Comparison of ENCODE assay signal across 14 cellular contexts in genomic region chr19:21023901-21024300, GRCh38. TPM values are rescaled to one million over a fixed set of nuclear protein-coding genes. Genes with fewer than 3 reads are reported as not detected.
DNase-seq lines count a peak whose midpoint lies in the region; ATAC-seq and TF ChIP-seq lines count a peak whose summit lies in the region.
"Had no signal": no experiment of that assay in that cellular context is flagged by ENCODE, and none has a peak within 500 bp of the region (broad histone marks: within the 10 kb centered on the region; RNA-seq: fewer than 3 reads in every experiment).

No MANE protein-coding gene starts in this region.

- H3K27ac ChIP-seq in RWPE2 (ENCODE audit: poor library complexity, severe bottlenecking), result peak overlapping the region; percentile 80
- H3K27ac ChIP-seq in smooth muscle cell (ENCODE audit: low read depth), result peak overlapping the region; percentile 98
- no peak overlapping the region for H3K27ac ChIP-seq in spleen
- H3K27ac ChIP-seq: SK-N-MC had no signal

- no peak for TF ChIP-seq POLR2A in spleen (IDR thresholded peaks at IDR 0.05)

- CTCF ChIA-PET in HEK293T (lab: Yijun Ruan, JAX), result no interaction called here

- peak in 1 of 2 donors; percentile 3 for ATAC-seq in activated T-cell treated with anti-CD3 and anti-CD28 coated beads, Interleukin-2, amount 50 U/mL, for 4 hours
- peak; percentile 24; the same call in 2 of the 3 replicates for ATAC-seq in RWPE2 (ENCODE audit: low read depth)
- ATAC-seq: left ventricle myocardium superior had no signal

- H3K9me3 ChIP-seq in RWPE2 (ENCODE audit: severe bottlenecking) (no peaks in the 10 kb centered on the region), smooth muscle cell (replicated peaks; ENCODE audit: low read depth) (no peaks in the 10 kb centered on the region), spleen (no peaks in the 10 kb centered on the region)

- peaks cover 52% of the 10 kb centered on the region for H3K79me2 ChIP-seq in smooth muscle cell (ENCODE audit: low read depth)

- intact Hi-C loops in spleen (cut with DNase I; ENCODE audit: low total_unique reads), result no loop called here

- H3K4me1 ChIP-seq in RWPE2 (ENCODE audit: insufficient read depth, poor library complexity, severe bottlenecking), result peaks cover 22% of the 10 kb centered on the region
- peaks cover 22% of the 10 kb centered on the region for H3K4me1 ChIP-seq in smooth muscle cell (ENCODE audit: low read depth)
- peaks cover 5 to 81% (median 44%) of the 10 kb centered on the region in 6 donors for H3K4me1 ChIP-seq in spleen

- H3K27me3 ChIP-seq in RWPE2 (ENCODE audit: insufficient read depth, poor library complexity, severe bottlenecking) (no peaks in the 10 kb centered on the region), smooth muscle cell (ENCODE audit: low read depth) (no peaks in the 10 kb centered on the region), spleen (replicated peaks in 1 of 7) (no peaks in the 10 kb centered on the region)

- no peak for DNase-seq in activated T-cell treated with anti-CD3 and anti-CD28 coated beads, Interleukin-2, amount 50 U/mL, for 4 hours
- no peak for DNase-seq in activated T-cell treated with anti-CD3 and anti-CD28 coated beads, Interleukin-2, amount 50 U/mL, for 1 hour
- DNase-seq in RWPE2 (ENCODE audit: low spot score), result no peak
- peak; percentile 3 for DNase-seq in fibroblast of gingiva (ENCODE audit: low read depth)
- no peak for DNase-seq in smooth muscle cell (lab: John Stamatoyannopoulos, UW; ENCODE audit: unreplicated experiment)
- DNase-seq in GM10266 (ENCODE audit: extremely low spot score), result no peak
- DNase-seq in spleen, result no peak
- DNase-seq in HEK293T (ENCODE audit: extremely low spot score), result no peak
- DNase-seq: central memory CD4-positive, alpha-beta T cell; glutamatergic neuron; left ventricle myocardium superior; NCI-H1417 treated with DMSO at 0.1 percent for 48 hours; stimulated activated CD4-positive, alpha-beta T cell treated with anti-CD3 and anti-CD28 coated beads, Interleukin-4, amount 100 ng/mL, for 1 hour had no signal

- H3K9ac ChIP-seq in smooth muscle cell (ENCODE audit: low read depth), result peak overlapping the region; percentile 77

- H3K4me3 ChIP-seq in RWPE2 (ENCODE audit: severe bottlenecking), result no peak overlapping the region
- no peak overlapping the region for H3K4me3 ChIP-seq in smooth muscle cell
- no peak overlapping the region for H3K4me3 ChIP-seq in spleen
- H3K4me3 ChIP-seq: SK-N-MC had no signal

- H3F3A ChIP-seq in smooth muscle cell (ENCODE audit: low read depth), result peaks cover 7% of the 10 kb centered on the region

- H3K9me3 Mint-ChIP-seq in activated T-cell treated with anti-CD3 and anti-CD28 coated beads, Interleukin-2, amount 50 U/mL, for 4 hours, result no peaks in the 10 kb centered on the region

- H3K4me2 ChIP-seq in smooth muscle cell, result peak overlapping the region; percentile 91

- H3K4me3 Mint-ChIP-seq in activated T-cell treated with anti-CD3 and anti-CD28 coated beads, Interleukin-2, amount 50 U/mL, for 4 hours, result peak overlapping the region; percentile 42

- H2AFZ ChIP-seq in smooth muscle cell (ENCODE audit: low read depth), result no peak overlapping the region

- POLR2A ChIA-PET in HEK293T (lab: Yijun Ruan, JAX), result no interaction called here

- peaks cover 45% of the 10 kb centered on the region for H3K36me3 Mint-ChIP-seq in activated T-cell treated with anti-CD3 and anti-CD28 coated beads, Interleukin-2, amount 50 U/mL, for 4 hours (ENCODE audit: insufficient read depth)

- H3K4me1 Mint-ChIP-seq in activated T-cell treated with anti-CD3 and anti-CD28 coated beads, Interleukin-2, amount 50 U/mL, for 4 hours (ENCODE audit: low read depth), result peaks cover 78% of the 10 kb centered on the region

- H3K36me3 ChIP-seq in RWPE2 (ENCODE audit: low read depth) (peaks cover 61% of the 10 kb centered on the region), smooth muscle cell (ENCODE audit: low read depth) (no peaks in the 10 kb centered on the region), spleen (peaks cover 0 to 63% (median 29%) of the 10 kb centered on the region in 6 donors)

- no peak for TF ChIP-seq CTCF in RWPE2 (IDR thresholded peaks at IDR 0.05; ENCODE audit: poor library complexity, severe bottlenecking)
- no peak for TF ChIP-seq CTCF in smooth muscle cell (IDR thresholded peaks at IDR 0.05; ENCODE audit: borderline replicate concordance, insufficient read depth, poor library complexity, severe bottlenecking)
- TF ChIP-seq CTCF in GM10266 (IDR thresholded peaks at IDR 0.05; ENCODE audit: control insufficient read depth, insufficient read depth, low read depth, missing control alignments), result no peak
- no peak for TF ChIP-seq CTCF in spleen (IDR thresholded peaks at IDR 0.05 in 8 of 11, conservative IDR thresholded peaks at IDR 0.05 in 3 of 11)

- no peaks in the 10 kb centered on the region for H3K27me3 Mint-ChIP-seq in activated T-cell treated with anti-CD3 and anti-CD28 coated beads, Interleukin-2, amount 50 U/mL, for 4 hours (ENCODE audit: low read depth)

- H4K20me1 ChIP-seq in smooth muscle cell (ENCODE audit: low read depth), result peaks cover 30% of the 10 kb centered on the region

TF ChIP-seq in HEK293T, 16 proteins besides CTCF, POLR2A, EP300 and RAD21:
- no peak for TF ChIP-seq CTBP1 (IDR thresholded peaks at IDR 0.05; ENCODE audit: borderline replicate concordance)
- TF ChIP-seq FOXA1 (IDR thresholded peaks at IDR 0.05), result no peak
- TF ChIP-seq FOXK2 (IDR thresholded peaks at IDR 0.05), result no peak
- TF ChIP-seq L3MBTL2 (conservative IDR thresholded peaks at IDR 0.05), result no peak
- no peak for TF ChIP-seq BHLHE40 (IDR thresholded peaks at IDR 0.05; ENCODE audit: borderline replicate concordance)
- TF ChIP-seq ELF4 (IDR thresholded peaks at IDR 0.05), result no peak
- no peak for TF ChIP-seq ARNT (IDR thresholded peaks at IDR 0.05)
- no peak for TF ChIP-seq SP1 (IDR thresholded peaks at IDR 0.05)
- TF ChIP-seq FOXM1 (IDR thresholded peaks at IDR 0.05; ENCODE audit: borderline replicate concordance), result no peak
- no peak for TF ChIP-seq ZNF384 (IDR thresholded peaks at IDR 0.05)
- TF ChIP-seq TARDBP (IDR thresholded peaks at IDR 0.05), result no peak
- TF ChIP-seq LEF1 (IDR thresholded peaks at IDR 0.05; ENCODE audit: borderline replicate concordance), result no peak

RNA-seq across cellular contexts. Expression of gene ZNF430, which starts 3.4 kb away (rescaled TPM):
- 10 to 100 TPM; 12.2 to 17.9 (median 16.6) TPM for total RNA-seq in activated T-cell treated with anti-CD3 and anti-CD28 coated beads, Interleukin-2, amount 50 U/mL, for 4 hours
- total RNA-seq in smooth muscle cell (13.4 and 13.6 TPM in 2 replicates), spleen (10 to 100 TPM; 20.3 to 32.4 (median 26.0) TPM)
- polyA plus RNA-seq in smooth muscle cell (14.9 and 16.8 TPM in 2 replicates), spleen (1 to 10 TPM; 3.3 to 5.5 (median 3.9) TPM)

RNA-seq across cellular contexts. Expression of gene ZNF714, which starts 58.1 kb away (rescaled TPM):
- 10 to 100 TPM in 1 of 3 donors, 1 to 10 TPM in 2; 6.9 to 10.8 (median 8.3) TPM for total RNA-seq in activated T-cell treated with anti-CD3 and anti-CD28 coated beads, Interleukin-2, amount 50 U/mL, for 4 hours
- total RNA-seq in smooth muscle cell (15.3 and 15.4 TPM in 2 replicates), spleen (10 to 100 TPM in 4 of 7 donors, 1 to 10 TPM in 3; 5.7 to 23.7 (median 10.2) TPM)
- polyA plus RNA-seq in smooth muscle cell (8.0 and 8.7 TPM in 2 replicates), spleen (1 to 10 TPM; 1.2 to 1.5 (median 1.3) TPM)

Comparison
In these comparisons a context has a peak if more than half of its experiments do, and no peak if none do; other contexts are left out.
1. H3K27ac ChIP-seq: peak in RWPE2 (single experiment) and smooth muscle cell (single experiment); none in spleen (0 of 8).